Comparison of ENCODE assay signal across 8 cellular contexts in genomic region chrX:149950681-149951080, GRCh38. TPM values are rescaled to one million over a fixed set of nuclear protein-coding genes. Genes with fewer than 3 reads are reported as not detected.
DNase-seq lines count a peak whose midpoint lies in the region; ATAC-seq and TF ChIP-seq lines count a peak whose summit lies in the region.

No MANE protein-coding gene starts in this region.

- H3K4me1 ChIP-seq in left ventricle myocardium inferior (no peaks in the 10 kb centered on the region), tibial artery (peaks cover 0 to 7% (median 0%) of the 10 kb centered on the region in 4 donors)

- intact Hi-C loops in left ventricle myocardium inferior (cut with micrococcal nuclease): no loop called here
- intact Hi-C loops in tibial artery (cut with DNase I; ENCODE audit: low total_unique reads): no loop called here

- H3K27me3 ChIP-seq in left ventricle myocardium inferior (ENCODE audit: low read depth) (no peaks in the 10 kb centered on the region), tibial artery (no peaks in the 10 kb centered on the region)

- H3K4me3 ChIP-seq in HFF-Myc (replicated peaks; ENCODE audit: low read depth, low read length): no peak overlapping the region
- no peak overlapping the region for H3K4me3 ChIP-seq in left ventricle myocardium inferior
- no peak overlapping the region for H3K4me3 ChIP-seq in tibial artery

- peak; percentile 67 for DNase-seq in DMS 273 (lab: John Stamatoyannopoulos, UW; ENCODE audit: unreplicated experiment)
- DNase-seq in HFF-Myc (ENCODE audit: extremely low read depth, low read depth): peak; percentile 38
- DNase-seq in left ventricle myocardium inferior: no peak
- no peak for DNase-seq in tibial artery
- no peak for DNase-seq in NCI-H187 (lab: John Stamatoyannopoulos, UW)

- ATAC-seq in SK-N-SH treated with all-trans-retinoic acid at 6 μM for 48 hours (peak; percentile 87), GM21576 (IDR thresholded peaks at IDR 0.05; ENCODE audit: unreplicated experiment) (no peak), GM21528 (IDR thresholded peaks at IDR 0.05; ENCODE audit: low FRiP score, unreplicated experiment) (no peak)

- H3K36me3 ChIP-seq in left ventricle myocardium inferior (no peaks in the 10 kb centered on the region), tibial artery (peaks cover 0 to 12% (median 0%) of the 10 kb centered on the region in 3 donors)

- H3K9me3 ChIP-seq in left ventricle myocardium inferior (replicated peaks): no peaks in the 10 kb centered on the region
- no peaks in the 10 kb centered on the region for H3K9me3 ChIP-seq in tibial artery

- H3K27ac ChIP-seq in left ventricle myocardium inferior (replicated peaks) (no peak overlapping the region), tibial artery (peak overlapping the region in 1 of 2 donors; percentile 46)

- TF ChIP-seq CTCF in HFF-Myc (IDR thresholded peaks at IDR 0.05; ENCODE audit: low read depth, low read length, missing control alignments) (peak; percentile 26), left ventricle myocardium inferior (IDR thresholded peaks at IDR 0.05; ENCODE audit: borderline replicate concordance) (peak; percentile 53), tibial artery (IDR thresholded peaks at IDR 0.05) (peak; percentile 36 to 39)

TF ChIP-seq in SK-N-SH treated with all-trans-retinoic acid at 6 μM for 48 hours, 23 proteins besides CTCF, POLR2A, EP300 and RAD21:
- TF ChIP-seq ZNF8 (CRISPR knock-in tag; IDR thresholded peaks at IDR 0.05) (no peak), CSRNP3 (CRISPR knock-in tag; IDR thresholded peaks at IDR 0.05) (no peak), CREB5 (CRISPR knock-in tag; IDR thresholded peaks at IDR 0.05; ENCODE audit: low read depth) (no peak), POU6F1 (CRISPR knock-in tag; IDR thresholded peaks at IDR 0.05; ENCODE audit: borderline replicate concordance, low read depth) (no peak), ZNF70 (CRISPR knock-in tag; IDR thresholded peaks at IDR 0.05) (no peak), TCF4 (CRISPR knock-in tag; IDR thresholded peaks at IDR 0.05; ENCODE audit: borderline replicate concordance) (no peak), SNAI2 (CRISPR knock-in tag; IDR thresholded peaks at IDR 0.05) (no peak), BACH2 (CRISPR knock-in tag; IDR thresholded peaks at IDR 0.05; ENCODE audit: borderline replicate concordance) (no peak), GLIS3 (CRISPR knock-in tag; IDR thresholded peaks at IDR 0.05) (no peak), PPARA (CRISPR knock-in tag; IDR thresholded peaks at IDR 0.05; ENCODE audit: borderline replicate concordance) (no peak), ARNTL (CRISPR knock-in tag; IDR thresholded peaks at IDR 0.05; ENCODE audit: borderline replicate concordance, low read depth) (no peak), OSR1 (CRISPR knock-in tag; IDR thresholded peaks at IDR 0.05) (no peak), TSHZ2 (CRISPR knock-in tag; IDR thresholded peaks at IDR 0.05) (no peak), TOX (CRISPR knock-in tag; IDR thresholded peaks at IDR 0.05; ENCODE audit: borderline replicate concordance) (no peak), PATZ1 (CRISPR knock-in tag; IDR thresholded peaks at IDR 0.05; ENCODE audit: borderline replicate concordance) (no peak), ZC3H10 (CRISPR knock-in tag; IDR thresholded peaks at IDR 0.05) (no peak), ZFP30 (CRISPR knock-in tag; IDR thresholded peaks at IDR 0.05) (no peak), ESRRG (CRISPR knock-in tag; IDR thresholded peaks at IDR 0.05) (no peak)
TF ChIP-seq in SK-N-SH treated with all-trans-retinoic acid at 6 μM for 48 hours: peak in this region for 0.

RNA-seq across cellular contexts. Expression of gene EOLA2, which starts 12.4 kb away (rescaled TPM):
- total RNA-seq in left ventricle myocardium inferior: 25.5 TPM

RNA-seq across cellular contexts. Expression of gene HSFX4, which starts 21.3 kb away (rescaled TPM):
- not detected for total RNA-seq in left ventricle myocardium inferior

Comparison
In these comparisons a context has a peak if more than half of its experiments do, and no peak if none do; other contexts are left out.
1. DNase-seq: peak in DMS 273 (single experiment) and HFF-Myc (single experiment); none in left ventricle myocardium inferior (single experiment), tibial artery (0 of 2) and NCI-H187 (0 of 2).
2. Peak in every context shown above with its lines, with median percentiles within 50 percentile points of each other: CTCF ChIP-seq.